ENCODE assay signal across 8 cellular contexts in genomic region chr1:196723325-196724185, GRCh38. TPM values are rescaled to one million over a fixed set of nuclear protein-coding genes. Genes with fewer than 3 reads are reported as not detected.
DNase-seq lines count a peak whose midpoint lies in the region; ATAC-seq and TF ChIP-seq lines count a peak whose summit lies in the region.

No MANE protein-coding gene starts in this region.

- no peaks in the 10 kb centered on the region for H3K9me3 Mint-ChIP-seq in H9

- H3K9ac ChIP-seq in H9 (ENCODE audit: extremely low read depth, insufficient read length, low read length): no peak overlapping the region

- H3K36me3 ChIP-seq in RWPE2 (ENCODE audit: low read depth): no peaks in the 10 kb centered on the region
- H3K36me3 ChIP-seq in body of pancreas (replicated peaks in 1 of 2; ENCODE audit: insufficient read depth in 1 of 2, low read depth in 2 of 2): no peaks in the 10 kb centered on the region
- H3K36me3 ChIP-seq in mucosa of descending colon (ENCODE audit: low read depth): no peaks in the 10 kb centered on the region

- H4K5ac ChIP-seq in H9 (ENCODE audit: insufficient read length, low read depth, low read length): no peak overlapping the region

- H3K27me3 Mint-ChIP-seq in H9 (ENCODE audit: low read depth): no peaks in the 10 kb centered on the region

- H3K27ac ChIP-seq in H9 (ENCODE audit: insufficient read length, low read depth, low read length) (no peak overlapping the region), RWPE2 (ENCODE audit: poor library complexity, severe bottlenecking) (no peak overlapping the region), body of pancreas (no peak overlapping the region)

- no peak overlapping the region for H2BK20ac ChIP-seq in H9 (ENCODE audit: low read depth, low read length, poor library complexity, severe bottlenecking)

- no peak overlapping the region for H3K27ac Mint-ChIP-seq in H9

- H3K14ac ChIP-seq in H9 (ENCODE audit: insufficient read depth, low read length): no peak overlapping the region

- no peaks in the 10 kb centered on the region for H3K79me1 ChIP-seq in H9 (ENCODE audit: insufficient read depth, low read depth, low read length, poor library complexity, severe bottlenecking)

- TF ChIP-seq CTCF in AG04449 (IDR thresholded peaks at IDR 0.05; ENCODE audit: insufficient read depth, low read length, missing control alignments): peak; percentile 64
- TF ChIP-seq CTCF in GM10266 (IDR thresholded peaks at IDR 0.05; ENCODE audit: control insufficient read depth, insufficient read depth, low read depth, missing control alignments): peak; percentile 76
- peak; percentile 78 for TF ChIP-seq CTCF in H9 (conservative IDR thresholded peaks at IDR 0.05)
- TF ChIP-seq CTCF in RWPE2 (IDR thresholded peaks at IDR 0.05; ENCODE audit: poor library complexity, severe bottlenecking): peak; percentile 65
- TF ChIP-seq CTCF in body of pancreas (IDR thresholded peaks at IDR 0.05): peak in 5 of 7 experiments; percentile 33 to 54 (median 45)
- no peak for TF ChIP-seq CTCF in mucosa of descending colon (IDR thresholded peaks at IDR 0.05)

- no peak overlapping the region for H4K8ac ChIP-seq in H9 (replicated peaks; ENCODE audit: insufficient read length, low read depth, low read length)

- H3K4me1 ChIP-seq in H9 (ENCODE audit: insufficient read depth, low read length) (no peaks in the 10 kb centered on the region), RWPE2 (ENCODE audit: insufficient read depth, poor library complexity, severe bottlenecking) (no peaks in the 10 kb centered on the region), body of pancreas (no peaks in the 10 kb centered on the region), mucosa of descending colon (ENCODE audit: low read depth) (no peaks in the 10 kb centered on the region)

- TF ChIP-seq POLR2A in body of pancreas (IDR thresholded peaks at IDR 0.05): no peak

- no peak overlapping the region for H4K91ac ChIP-seq in H9 (ENCODE audit: insufficient read length, low read depth, low read length)

- no peak overlapping the region for H2BK5ac ChIP-seq in H9 (ENCODE audit: insufficient read length, low read length)

- H3T11ph ChIP-seq in H9 (ENCODE audit: low read length): no peak overlapping the region

- H3K23me2 ChIP-seq in H9 (ENCODE audit: insufficient read length, low read depth, low read length, poor library complexity, severe bottlenecking): no peaks in the 10 kb centered on the region

- no peak overlapping the region for H2AK5ac ChIP-seq in H9 (ENCODE audit: insufficient read length, low read length)

- peaks cover 3% of the 10 kb centered on the region for H4K20me1 ChIP-seq in H9 (ENCODE audit: control insufficient read depth, insufficient read depth, insufficient read length)

- H3K4me1 Mint-ChIP-seq in H9: no peaks in the 10 kb centered on the region

- H3K27me3 ChIP-seq in H9 (ENCODE audit: insufficient read depth, low read length) (no peaks in the 10 kb centered on the region), RWPE2 (ENCODE audit: insufficient read depth, poor library complexity, severe bottlenecking) (no peaks in the 10 kb centered on the region), body of pancreas (no peaks in the 10 kb centered on the region)

- in situ Hi-C loops in KBM-7 (cut with MboI; ENCODE audit: low pct_unique_long_range_greater_than_20kb, low sequenced_read_pairs): no loop called here

- intact Hi-C loops in body of pancreas (cut with DNase I): no loop called here
- intact Hi-C loops in mucosa of descending colon (cut with DNase I, micrococcal nuclease): no loop called here

- H3K4me2 ChIP-seq in H9 (ENCODE audit: insufficient read depth, insufficient read length, low read length): no peak overlapping the region

- DNase-seq in AG04449 (ENCODE audit: low read depth, low spot score) (no peak), GM10266 (ENCODE audit: extremely low spot score) (peak; percentile 12), H9 (peak; percentile 88), KBM-7 (peak; percentile 52), RWPE2 (ENCODE audit: low spot score) (no peak), body of pancreas (peak in 3 of 4 donors; percentile 55 to 80 (median 67)), mucosa of descending colon (peak in 2 of 3 donors; percentile 36 to 60), KG1 (lab: John Stamatoyannopoulos, UW) (no peak)

- no peak overlapping the region for H3K4ac ChIP-seq in H9 (ENCODE audit: low read depth, low read length)

- no peak overlapping the region for H3K4me3 Mint-ChIP-seq in H9

- no peak overlapping the region for H3K56ac ChIP-seq in H9 (ENCODE audit: insufficient read length, low read depth, low read length)

- WGBS in H9 (ENCODE audit: extremely low coverage, insufficient read length, low lambda C conversion rate): no CpG with 5 or more reads among the region's 14 CpGs
- WGBS in body of pancreas, 2 donors: 69 to 77% methylated on average over 12 to 14 of the region's 14 CpGs

- H2BK120ac ChIP-seq in H9 (ENCODE audit: low read depth, low read length, poor library complexity, severe bottlenecking): no peak overlapping the region

- no peak overlapping the region for H3K18ac ChIP-seq in H9 (ENCODE audit: insufficient read length, low read depth, low read length)

- no peak overlapping the region for H3K23ac ChIP-seq in H9 (ENCODE audit: insufficient read length, low read depth, low read length)

- H2BK12ac ChIP-seq in H9 (ENCODE audit: insufficient read length, low read depth, low read length): no peak overlapping the region

- H3K36me3 Mint-ChIP-seq in H9 (ENCODE audit: insufficient read depth in 1 of 3, low read depth in 3 of 3): no peaks in the 10 kb centered on the region

- no peak overlapping the region for H2AFZ ChIP-seq in H9 (ENCODE audit: low read length)

- CTCF ChIA-PET in AG04449 (lab: Yijun Ruan, JAX): interaction anchor here (0.6 to 1.4 kb wide), 5 partner anchors 11 to 629 kb away, joined by 3 to 4 read pairs (median 3); no protein-coding TSS in a partner anchor

- no peak overlapping the region for H2BK15ac ChIP-seq in H9 (ENCODE audit: low read depth, low read length)

- no peaks in the 10 kb centered on the region for H3K79me2 ChIP-seq in H9 (ENCODE audit: insufficient read depth, low read length)

- H3K4me3 ChIP-seq in AG04449 (ENCODE audit: low read depth, low read length) (no peak overlapping the region), RWPE2 (ENCODE audit: severe bottlenecking) (no peak overlapping the region), body of pancreas (no peak overlapping the region), mucosa of descending colon (no peak overlapping the region)

- H3K9me3 ChIP-seq in H9 (ENCODE audit: control insufficient read depth, low read depth, low read length) (no peaks in the 10 kb centered on the region), RWPE2 (ENCODE audit: severe bottlenecking) (no peaks in the 10 kb centered on the region), body of pancreas (no peaks in the 10 kb centered on the region), mucosa of descending colon (no peaks in the 10 kb centered on the region)

- POLR2A ChIA-PET in AG04449 (lab: Yijun Ruan, JAX): no interaction called here

- ATAC-seq in RWPE2 (ENCODE audit: low read depth): peak; percentile 79
- ATAC-seq in body of pancreas: no peak
- peak; percentile 46 for ATAC-seq in mucosa of descending colon

RNA-seq across cellular contexts. Expression of gene CFHR3, which starts 51.1 kb away (rescaled TPM):
- total RNA-seq in H9 (2021) (0.81 and 1.4 TPM in 2 replicates), body of pancreas (not detected), mucosa of descending colon (not detected)

Comparison
In these comparisons a context has a peak if more than half of its experiments do, and no peak if none do; other contexts are left out.
1. DNase-seq: peak in GM10266 (single experiment), H9 (single experiment), KBM-7 (single experiment), body of pancreas (3 of 4) and mucosa of descending colon (2 of 3); none in AG04449 (single experiment), RWPE2 (single experiment) and KG1 (single experiment).